Comparison of ENCODE assay signal across 1 cellular context in genomic region chr15:66770518-66771350, GRCh38.
TF ChIP-seq lines count a peak whose summit lies in the region.

No MANE protein-coding gene starts in this region.

TF ChIP-seq in WTC11, 78 proteins besides CTCF, POLR2A, EP300 and RAD21 (continued from another document):
- TF ChIP-seq ZNF512 (CRISPR knock-in tag; IDR thresholded peaks at IDR 0.05; ENCODE audit: borderline replicate concordance), result no peak
- TF ChIP-seq ZNF263 (CRISPR knock-in tag; IDR thresholded peaks at IDR 0.05; ENCODE audit: low read depth), result no peak
- TF ChIP-seq FOXP1 (CRISPR knock-in tag; IDR thresholded peaks at IDR 0.05; ENCODE audit: borderline replicate concordance), result no peak
- TF ChIP-seq TCF7 (CRISPR knock-in tag; IDR thresholded peaks at IDR 0.05; ENCODE audit: low read depth), result no peak
